Comparison of ENCODE assay signal across 17 cellular contexts in the genomic region with DNA sequence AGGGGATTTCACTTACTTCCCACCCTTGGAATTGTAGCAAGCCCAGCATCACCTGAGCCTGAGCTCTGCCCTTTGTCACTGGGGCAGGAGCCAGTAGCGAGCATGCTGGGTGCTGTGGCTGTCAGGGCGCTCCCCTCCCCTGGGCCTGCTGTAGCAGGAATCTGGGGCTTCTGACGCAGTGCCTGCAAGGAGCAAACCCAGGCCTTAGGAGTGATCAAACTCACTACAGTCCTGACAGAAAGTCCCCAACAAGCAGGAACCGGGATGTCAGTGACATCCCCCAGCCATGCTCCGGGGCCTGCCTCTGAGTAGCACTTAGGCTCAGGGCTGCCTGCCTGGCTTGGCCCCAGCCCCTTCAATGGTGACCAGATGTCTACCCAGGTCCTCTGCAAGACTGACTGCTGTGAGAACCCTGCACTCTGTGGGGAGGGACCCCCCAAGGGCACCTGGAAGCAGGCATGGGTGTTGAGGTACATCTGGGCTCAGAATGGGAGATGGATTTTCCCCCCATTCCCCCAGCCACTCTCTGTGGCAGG. TPM values are rescaled to one million over a fixed set of nuclear protein-coding genes. Genes with fewer than 3 reads are reported as not detected.
DNase-seq lines count a peak whose midpoint lies in the region; ATAC-seq, FAIRE-seq and TF ChIP-seq lines count a peak whose summit lies in the region.
"Had no signal": no experiment of that assay in that cellular context is flagged by ENCODE, and none has a peak within 500 bp of the region (broad histone marks: within the 10 kb centered on the region; RNA-seq: fewer than 3 reads in every experiment).

No MANE protein-coding gene starts in this region.

- no peak for ATAC-seq in activated naive CD8-positive, alpha-beta T cell treated with anti-CD3 and anti-CD28 coated beads, Interleukin-2, amount 10 ng/mL, durations not matched to agents 7 days and 5 days (ENCODE audit: low read depth)
- ATAC-seq in stimulated activated memory B cell treated with anti-CD40 and anti-IgM and Interleukin-4, amounts not matched to agents 10 μg/mL and 1 μg/mL and 100 μg/mL, for 72 hours: no peak
- no peak for ATAC-seq in pancreas

- no peaks in the 10 kb centered on the region for H3K9me3 Mint-ChIP-seq in activated naive CD8-positive, alpha-beta T cell (ENCODE audit: low read depth)
- H3K9me3 Mint-ChIP-seq in activated naive CD8-positive, alpha-beta T cell treated with anti-CD3 and anti-CD28 coated beads for 36 hours: no peaks in the 10 kb centered on the region
- H3K9me3 Mint-ChIP-seq in IgD-negative memory B cell: no peaks in the 10 kb centered on the region
- no peaks in the 10 kb centered on the region for H3K9me3 Mint-ChIP-seq in activated naive CD8-positive, alpha-beta T cell treated with anti-CD3 and anti-CD28 coated beads, Interleukin-2, amount 10 ng/mL, durations not matched to agents 7 days and 5 days
- no peaks in the 10 kb centered on the region for H3K9me3 Mint-ChIP-seq in stimulated activated memory B cell treated with anti-CD40 and anti-IgM and Interleukin-4, amounts not matched to agents 10 μg/mL and 1 μg/mL and 100 μg/mL, for 72 hours

- peaks cover 0 to 58% (median 14%) of the 10 kb centered on the region in 3 donors for H3K36me3 ChIP-seq in pancreas

- intact Hi-C loops in pancreas (cut with DNase I): no loop called here

- FAIRE-seq in pancreas (lab: Jason Lieb, UNC): no peak

- H3K4me1 Mint-ChIP-seq in activated naive CD8-positive, alpha-beta T cell (ENCODE audit: low read depth): peaks cover 84% of the 10 kb centered on the region
- H3K4me1 Mint-ChIP-seq in activated naive CD8-positive, alpha-beta T cell treated with anti-CD3 and anti-CD28 coated beads for 36 hours: peaks cover 77% of the 10 kb centered on the region
- peaks cover 32 to 66% (median 39%) of the 10 kb centered on the region in 3 donors for H3K4me1 Mint-ChIP-seq in IgD-negative memory B cell
- H3K4me1 Mint-ChIP-seq in activated naive CD8-positive, alpha-beta T cell treated with anti-CD3 and anti-CD28 coated beads, Interleukin-2, amount 10 ng/mL, durations not matched to agents 7 days and 5 days: peaks cover 64% of the 10 kb centered on the region
- peaks cover 59% of the 10 kb centered on the region for H3K4me1 Mint-ChIP-seq in stimulated activated memory B cell treated with anti-CD40 and anti-IgM and Interleukin-4, amounts not matched to agents 10 μg/mL and 1 μg/mL and 100 μg/mL, for 72 hours

- H3K36me3 Mint-ChIP-seq in activated naive CD8-positive, alpha-beta T cell: peaks cover 16% of the 10 kb centered on the region
- peaks cover 53% of the 10 kb centered on the region for H3K36me3 Mint-ChIP-seq in activated naive CD8-positive, alpha-beta T cell treated with anti-CD3 and anti-CD28 coated beads for 36 hours
- peaks cover 15% of the 10 kb centered on the region for H3K36me3 Mint-ChIP-seq in IgD-negative memory B cell
- peaks cover 38% of the 10 kb centered on the region for H3K36me3 Mint-ChIP-seq in activated naive CD8-positive, alpha-beta T cell treated with anti-CD3 and anti-CD28 coated beads, Interleukin-2, amount 10 ng/mL, durations not matched to agents 7 days and 5 days
- peaks cover 48% of the 10 kb centered on the region for H3K36me3 Mint-ChIP-seq in stimulated activated memory B cell treated with anti-CD40 and anti-IgM and Interleukin-4, amounts not matched to agents 10 μg/mL and 1 μg/mL and 100 μg/mL, for 72 hours

- no peaks in the 10 kb centered on the region for H3K27me3 Mint-ChIP-seq in activated naive CD8-positive, alpha-beta T cell
- no peaks in the 10 kb centered on the region for H3K27me3 Mint-ChIP-seq in activated naive CD8-positive, alpha-beta T cell treated with anti-CD3 and anti-CD28 coated beads for 36 hours
- H3K27me3 Mint-ChIP-seq in IgD-negative memory B cell: no peaks in the 10 kb centered on the region
- H3K27me3 Mint-ChIP-seq in activated naive CD8-positive, alpha-beta T cell treated with anti-CD3 and anti-CD28 coated beads, Interleukin-2, amount 10 ng/mL, durations not matched to agents 7 days and 5 days: no peaks in the 10 kb centered on the region
- no peaks in the 10 kb centered on the region for H3K27me3 Mint-ChIP-seq in stimulated activated memory B cell treated with anti-CD40 and anti-IgM and Interleukin-4, amounts not matched to agents 10 μg/mL and 1 μg/mL and 100 μg/mL, for 72 hours

- H3K27ac ChIP-seq in pancreas: no peak overlapping the region
- H3K27ac ChIP-seq: SK-N-MC had no signal

- POLR2A ChIA-PET in activated naive CD8-positive, alpha-beta T cell treated with anti-CD3 and anti-CD28 coated beads, Interleukin-2, amount 10 ng/mL, durations not matched to agents 7 days and 5 days (lab: Charles Lee): interaction anchor here (0.6 to 1.0 kb wide), 4 partner anchors 54 to 118 kb away, joined by 4 read pairs; partner anchors contain the start of genes COPS3 and FLCN

- TF ChIP-seq CTCF in pancreas (IDR thresholded peaks at IDR 0.05): no peak

- DNase-seq in activated naive CD8-positive, alpha-beta T cell treated with anti-CD3 and anti-CD28 coated beads for 36 hours: no peak
- no peak for DNase-seq in activated naive CD8-positive, alpha-beta T cell treated with anti-CD3 and anti-CD28 coated beads, Interleukin-2, amount 10 ng/mL, durations not matched to agents 7 days and 5 days
- no peak for DNase-seq in cerebellar cortex (ENCODE audit: low spot score)
- no peak for DNase-seq in pancreas
- DNase-seq in KG1 (lab: John Stamatoyannopoulos, UW): no peak
- DNase-seq: AML-193, aorta, hypothalamus, midbrain, NCI-H1930, NCI-H524, occipital lobe, trophoblast cell had no signal

- no peak overlapping the region for H3K27ac Mint-ChIP-seq in activated naive CD8-positive, alpha-beta T cell
- H3K27ac Mint-ChIP-seq in activated naive CD8-positive, alpha-beta T cell treated with anti-CD3 and anti-CD28 coated beads for 36 hours: no peak overlapping the region
- peak overlapping the region; percentile 57 to 74 (median 71) for H3K27ac Mint-ChIP-seq in IgD-negative memory B cell
- H3K27ac Mint-ChIP-seq in activated naive CD8-positive, alpha-beta T cell treated with anti-CD3 and anti-CD28 coated beads, Interleukin-2, amount 10 ng/mL, durations not matched to agents 7 days and 5 days: peak overlapping the region; percentile 90
- H3K27ac Mint-ChIP-seq in stimulated activated memory B cell treated with anti-CD40 and anti-IgM and Interleukin-4, amounts not matched to agents 10 μg/mL and 1 μg/mL and 100 μg/mL, for 72 hours: peak overlapping the region; percentile 86

- peaks cover 0 to 10% (median 3%) of the 10 kb centered on the region in 3 donors for H3K4me1 ChIP-seq in pancreas

- H3K4me3 ChIP-seq in pancreas: no peak overlapping the region
- H3K4me3 ChIP-seq: SK-N-MC had no signal

- peak overlapping the region; percentile 79 for H3K4me3 Mint-ChIP-seq in activated naive CD8-positive, alpha-beta T cell
- H3K4me3 Mint-ChIP-seq in activated naive CD8-positive, alpha-beta T cell treated with anti-CD3 and anti-CD28 coated beads for 36 hours: no peak overlapping the region
- H3K4me3 Mint-ChIP-seq in IgD-negative memory B cell: peak overlapping the region in 2 of 4 donors; percentile 58 to 88
- H3K4me3 Mint-ChIP-seq in activated naive CD8-positive, alpha-beta T cell treated with anti-CD3 and anti-CD28 coated beads, Interleukin-2, amount 10 ng/mL, durations not matched to agents 7 days and 5 days: peak overlapping the region; percentile 72
- no peak overlapping the region for H3K4me3 Mint-ChIP-seq in stimulated activated memory B cell treated with anti-CD40 and anti-IgM and Interleukin-4, amounts not matched to agents 10 μg/mL and 1 μg/mL and 100 μg/mL, for 72 hours

- H3K27me3 ChIP-seq in pancreas: no peaks in the 10 kb centered on the region

- no peaks in the 10 kb centered on the region for H3K9me3 ChIP-seq in pancreas

- WGBS in pancreas, 2 donors: 98% methylated on average over 5 of the region's 5 CpGs

RNA-seq across cellular contexts. Expression of gene PLD6, which starts 23.5 kb away (rescaled TPM):
- total RNA-seq in activated naive CD8-positive, alpha-beta T cell treated with anti-CD3 and anti-CD28 coated beads for 36 hours: 10 to 100 TPM; 19.4 to 19.5 TPM
- polyA plus RNA-seq in IgD-negative memory B cell (5.8 TPM), pancreas (1 to 10 TPM; 2.3 to 3.4 TPM)
- 1 to 10 TPM; 5.5 to 6.3 TPM for total RNA-seq in activated naive CD8-positive, alpha-beta T cell treated with anti-CD3 and anti-CD28 coated beads, Interleukin-2, amount 10 ng/mL, durations not matched to agents 7 days and 5 days
- total RNA-seq in pancreas: 1 to 10 TPM; 1.5 to 3.4 (median 2.3) TPM

RNA-seq across cellular contexts. Expression of gene FLCN, which starts 54.3 kb away (rescaled TPM):
- 10 to 100 TPM; 21.3 to 22.7 TPM for total RNA-seq in activated naive CD8-positive, alpha-beta T cell treated with anti-CD3 and anti-CD28 coated beads for 36 hours
- polyA plus RNA-seq in IgD-negative memory B cell (2.4 TPM), pancreas (10 to 100 TPM; 27.2 to 30.1 TPM)
- 10 to 100 TPM; 49.2 to 53.0 TPM for total RNA-seq in activated naive CD8-positive, alpha-beta T cell treated with anti-CD3 and anti-CD28 coated beads, Interleukin-2, amount 10 ng/mL, durations not matched to agents 7 days and 5 days
- total RNA-seq in pancreas: 10 to 100 TPM; 14.1 to 42.1 (median 16.8) TPM

Comparison
In these comparisons a context has a peak if more than half of its experiments do, and no peak if none do; other contexts are left out.
1. H3K27ac Mint-ChIP-seq: peak in IgD-negative memory B cell (3 of 3), activated naive CD8-positive, alpha-beta T cell treated with anti-CD3 and anti-CD28 coated beads, Interleukin-2, amount 10 ng/mL, durations not matched to agents 7 days and 5 days (single experiment) and stimulated activated memory B cell treated with anti-CD40 and anti-IgM and Interleukin-4, amounts not matched to agents 10 μg/mL and 1 μg/mL and 100 μg/mL, for 72 hours (single experiment); none in activated naive CD8-positive, alpha-beta T cell (single experiment) and activated naive CD8-positive, alpha-beta T cell treated with anti-CD3 and anti-CD28 coated beads for 36 hours (single experiment).
2. H3K4me3 Mint-ChIP-seq: peak in activated naive CD8-positive, alpha-beta T cell (single experiment) and activated naive CD8-positive, alpha-beta T cell treated with anti-CD3 and anti-CD28 coated beads, Interleukin-2, amount 10 ng/mL, durations not matched to agents 7 days and 5 days (single experiment); none in activated naive CD8-positive, alpha-beta T cell treated with anti-CD3 and anti-CD28 coated beads for 36 hours (single experiment) and stimulated activated memory B cell treated with anti-CD40 and anti-IgM and Interleukin-4, amounts not matched to agents 10 μg/mL and 1 μg/mL and 100 μg/mL, for 72 hours (single experiment).